Comparison of ENCODE assay signal across 2 cellular contexts in genomic region chr14:68088463-68088862, GRCh38.
TF ChIP-seq lines count a peak whose summit lies in the region.

No MANE protein-coding gene starts in this region.

TF ChIP-seq in A549, 52 proteins besides CTCF, POLR2A, EP300 and RAD21 (continued from another document):
- TF ChIP-seq, protein P1, sequence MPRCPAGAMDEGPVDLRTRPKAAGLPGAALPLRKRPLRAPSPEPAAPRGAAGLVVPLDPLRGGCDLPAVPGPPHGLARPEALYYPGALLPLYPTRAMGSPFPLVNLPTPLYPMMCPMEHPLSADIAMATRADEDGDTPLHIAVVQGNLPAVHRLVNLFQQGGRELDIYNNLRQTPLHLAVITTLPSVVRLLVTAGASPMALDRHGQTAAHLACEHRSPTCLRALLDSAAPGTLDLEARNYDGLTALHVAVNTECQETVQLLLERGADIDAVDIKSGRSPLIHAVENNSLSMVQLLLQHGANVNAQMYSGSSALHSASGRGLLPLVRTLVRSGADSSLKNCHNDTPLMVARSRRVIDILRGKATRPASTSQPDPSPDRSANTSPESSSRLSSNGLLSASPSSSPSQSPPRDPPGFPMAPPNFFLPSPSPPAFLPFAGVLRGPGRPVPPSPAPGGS (IDR thresholded peaks at IDR 0.05), result no peak
- TF ChIP-seq FOSB (CRISPR knock-in tag; IDR thresholded peaks at IDR 0.05), result no peak
- TF ChIP-seq HDAC2 (IDR thresholded peaks at IDR 0.05), result no peak
TF ChIP-seq in A549: peak in this region for 0.

TF ChIP-seq in GM23338, 12 proteins besides CTCF, POLR2A, EP300 and RAD21 (continued from another document):
- TF ChIP-seq ZNF462 (CRISPR knock-in tag; IDR thresholded peaks at IDR 0.05) (no peak), ZNF331 (CRISPR knock-in tag; IDR thresholded peaks at IDR 0.05; ENCODE audit: low read depth) (no peak), EZH2phosphoT487 (IDR thresholded peaks at IDR 0.05; ENCODE audit: unreplicated experiment) (no peak), CREB1 (CRISPR knock-in tag; IDR thresholded peaks at IDR 0.05; ENCODE audit: low read depth) (no peak), NANOG (IDR thresholded peaks at IDR 0.05; ENCODE audit: borderline replicate concordance) (no peak), STAT1 (IDR thresholded peaks at IDR 0.05; ENCODE audit: unreplicated experiment) (no peak)
